Comparison of ENCODE assay signal across 8 cellular contexts in genomic region chr13:26985285-26985878, GRCh38.
DNase-seq lines count a peak whose midpoint lies in the region; ATAC-seq and TF ChIP-seq lines count a peak whose summit lies in the region.

No MANE protein-coding gene starts in this region.

- H3K4me3 ChIP-seq in GM12875 (ENCODE audit: low read depth, low read length): no peak overlapping the region

- TF ChIP-seq CTCF in GM12875 (IDR thresholded peaks at IDR 0.05; ENCODE audit: borderline replicate concordance, insufficient read depth, low read depth, low read length): peak; percentile 58

- H3K4me3 Mint-ChIP-seq in central memory CD8-positive, alpha-beta T cell: no peak overlapping the region

- ATAC-seq in HG03045 (IDR thresholded peaks at IDR 0.05; ENCODE audit: unreplicated experiment) (peak; percentile 67), left colon (peak; percentile 59), GM21447 (IDR thresholded peaks at IDR 0.05; ENCODE audit: unreplicated experiment) (no peak)
- peak; percentile 62 for ATAC-seq in central memory CD8-positive, alpha-beta T cell (replicated peaks; ENCODE audit: extremely low read depth, poor library complexity, severe bottlenecking)

- intact Hi-C loops in left colon (cut with DNase I, micrococcal nuclease): loop anchor here (2.0 to 10.0 kb wide), 3 partner anchors 39 to 369 kb away; no protein-coding TSS in a partner anchor

- H3K27ac Mint-ChIP-seq in central memory CD8-positive, alpha-beta T cell (ENCODE audit: low read depth): no peak overlapping the region

- no peaks in the 10 kb centered on the region for H3K36me3 Mint-ChIP-seq in central memory CD8-positive, alpha-beta T cell (ENCODE audit: insufficient read depth)

- peak; percentile 20 for DNase-seq in NCI-H226
- DNase-seq in activated CD4-positive, CD25-positive, alpha-beta regulatory T cell treated with anti-CD3 and anti-CD28 coated beads, Interleukin-2, amount 50 U/mL, for 16 hours (ENCODE audit: low read depth, low spot score): peak; percentile 41
- peak; percentile 52 to 57 for DNase-seq in central memory CD8-positive, alpha-beta T cell (ENCODE audit: low spot score in 2 of 2)
- DNase-seq in left colon: peak; percentile 68 to 78
- DNase-seq in stimulated activated CD4-positive, alpha-beta T cell treated with anti-CD3 and anti-CD28 coated beads, Interleukin-4, amount 100 ng/mL, for 24 hours: peak; percentile 81

- H3K27me3 Mint-ChIP-seq in central memory CD8-positive, alpha-beta T cell: peaks cover 11% of the 10 kb centered on the region

- no peaks in the 10 kb centered on the region for H3K9me3 Mint-ChIP-seq in central memory CD8-positive, alpha-beta T cell

- H3K4me1 Mint-ChIP-seq in central memory CD8-positive, alpha-beta T cell: no peaks in the 10 kb centered on the region

Comparison
In these comparisons a context has a peak if more than half of its experiments do, and no peak if none do; other contexts are left out.
1. DNase-seq: peak in every context shown above with its lines; median percentile 81 in stimulated activated CD4-positive, alpha-beta T cell treated with anti-CD3 and anti-CD28 coated beads, Interleukin-4, amount 100 ng/mL, for 24 hours; 73 in left colon; 54 in central memory CD8-positive, alpha-beta T cell; 41 in activated CD4-positive, CD25-positive, alpha-beta regulatory T cell treated with anti-CD3 and anti-CD28 coated beads, Interleukin-2, amount 50 U/mL, for 16 hours; 20 in NCI-H226.